In the genomic region with DNA sequence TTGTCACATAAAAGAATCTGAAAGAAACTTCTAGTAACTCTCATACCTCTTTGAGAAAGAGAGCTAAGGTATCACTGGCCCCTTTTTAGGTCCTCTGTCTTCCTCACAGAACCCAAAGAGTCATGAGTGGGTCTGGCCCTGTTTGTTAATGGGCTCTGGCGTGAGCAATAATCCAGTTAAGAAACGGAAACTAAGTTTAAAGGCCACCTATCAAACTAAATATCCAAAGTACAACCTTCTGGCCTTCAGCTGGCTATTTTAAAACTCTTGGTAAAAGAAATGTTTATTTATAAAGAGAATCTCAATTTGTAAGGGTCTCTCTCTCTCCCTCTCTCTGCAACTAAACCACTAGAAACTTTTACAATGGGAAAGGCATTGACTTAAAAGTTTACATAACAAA, we compare ENCODE assay signal across 2 cellular contexts.
TF ChIP-seq lines count a peak whose summit lies in the region.

No MANE protein-coding gene starts in this region.

TF ChIP-seq in liver, 16 proteins besides CTCF, POLR2A, EP300 and RAD21 (continued from another document):
- TF ChIP-seq, protein P1, sequence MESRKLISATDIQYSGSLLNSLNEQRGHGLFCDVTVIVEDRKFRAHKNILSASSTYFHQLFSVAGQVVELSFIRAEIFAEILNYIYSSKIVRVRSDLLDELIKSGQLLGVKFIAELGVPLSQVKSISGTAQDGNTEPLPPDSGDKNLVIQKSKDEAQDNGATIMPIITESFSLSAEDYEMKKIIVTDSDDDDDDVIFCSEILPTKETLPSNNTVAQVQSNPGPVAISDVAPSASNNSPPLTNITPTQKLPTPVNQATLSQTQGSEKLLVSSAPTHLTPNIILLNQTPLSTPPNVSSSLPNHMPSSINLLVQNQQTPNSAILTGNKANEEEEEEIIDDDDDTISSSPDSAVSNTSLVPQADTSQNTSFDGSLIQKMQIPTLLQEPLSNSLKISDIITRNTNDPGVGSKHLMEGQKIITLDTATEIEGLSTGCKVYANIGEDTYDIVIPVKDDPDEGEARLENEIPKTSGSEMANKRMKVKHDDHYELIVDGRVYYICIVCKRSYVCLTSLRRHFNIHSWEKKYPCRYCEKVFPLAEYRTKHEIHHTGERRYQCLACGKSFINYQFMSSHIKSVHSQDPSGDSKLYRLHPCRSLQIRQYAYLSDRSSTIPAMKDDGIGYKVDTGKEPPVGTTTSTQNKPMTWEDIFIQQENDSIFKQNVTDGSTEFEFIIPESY (IDR thresholded peaks at IDR 0.05): no peak
- TF ChIP-seq RXRA (IDR thresholded peaks at IDR 0.05) (peak; percentile 7 to 37), YY1 (IDR thresholded peaks at IDR 0.05) (peak; percentile 18), NR2F2 (IDR thresholded peaks at IDR 0.05) (no peak), JUND (IDR thresholded peaks at IDR 0.05) (peak in 1 of 2 donors; percentile 33), HNF4G (IDR thresholded peaks at IDR 0.05) (peak; percentile 32)

TF ChIP-seq in HepG2, 621 proteins besides CTCF, POLR2A, EP300 and RAD21 (continued from another document):
- TF ChIP-seq, protein P2, sequence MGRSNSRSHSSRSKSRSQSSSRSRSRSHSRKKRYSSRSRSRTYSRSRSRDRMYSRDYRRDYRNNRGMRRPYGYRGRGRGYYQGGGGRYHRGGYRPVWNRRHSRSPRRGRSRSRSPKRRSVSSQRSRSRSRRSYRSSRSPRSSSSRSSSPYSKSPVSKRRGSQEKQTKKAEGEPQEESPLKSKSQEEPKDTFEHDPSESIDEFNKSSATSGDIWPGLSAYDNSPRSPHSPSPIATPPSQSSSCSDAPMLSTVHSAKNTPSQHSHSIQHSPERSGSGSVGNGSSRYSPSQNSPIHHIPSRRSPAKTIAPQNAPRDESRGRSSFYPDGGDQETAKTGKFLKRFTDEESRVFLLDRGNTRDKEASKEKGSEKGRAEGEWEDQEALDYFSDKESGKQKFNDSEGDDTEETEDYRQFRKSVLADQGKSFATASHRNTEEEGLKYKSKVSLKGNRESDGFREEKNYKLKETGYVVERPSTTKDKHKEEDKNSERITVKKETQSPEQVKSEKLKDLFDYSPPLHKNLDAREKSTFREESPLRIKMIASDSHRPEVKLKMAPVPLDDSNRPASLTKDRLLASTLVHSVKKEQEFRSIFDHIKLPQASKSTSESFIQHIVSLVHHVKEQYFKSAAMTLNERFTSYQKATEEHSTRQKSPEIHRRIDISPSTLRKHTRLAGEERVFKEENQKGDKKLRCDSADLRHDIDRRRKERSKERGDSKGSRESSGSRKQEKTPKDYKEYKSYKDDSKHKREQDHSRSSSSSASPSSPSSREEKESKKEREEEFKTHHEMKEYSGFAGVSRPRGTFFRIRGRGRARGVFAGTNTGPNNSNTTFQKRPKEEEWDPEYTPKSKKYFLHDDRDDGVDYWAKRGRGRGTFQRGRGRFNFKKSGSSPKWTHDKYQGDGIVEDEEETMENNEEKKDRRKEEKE (IDR thresholded peaks at IDR 0.05): no peak
- TF ChIP-seq, protein P3, sequence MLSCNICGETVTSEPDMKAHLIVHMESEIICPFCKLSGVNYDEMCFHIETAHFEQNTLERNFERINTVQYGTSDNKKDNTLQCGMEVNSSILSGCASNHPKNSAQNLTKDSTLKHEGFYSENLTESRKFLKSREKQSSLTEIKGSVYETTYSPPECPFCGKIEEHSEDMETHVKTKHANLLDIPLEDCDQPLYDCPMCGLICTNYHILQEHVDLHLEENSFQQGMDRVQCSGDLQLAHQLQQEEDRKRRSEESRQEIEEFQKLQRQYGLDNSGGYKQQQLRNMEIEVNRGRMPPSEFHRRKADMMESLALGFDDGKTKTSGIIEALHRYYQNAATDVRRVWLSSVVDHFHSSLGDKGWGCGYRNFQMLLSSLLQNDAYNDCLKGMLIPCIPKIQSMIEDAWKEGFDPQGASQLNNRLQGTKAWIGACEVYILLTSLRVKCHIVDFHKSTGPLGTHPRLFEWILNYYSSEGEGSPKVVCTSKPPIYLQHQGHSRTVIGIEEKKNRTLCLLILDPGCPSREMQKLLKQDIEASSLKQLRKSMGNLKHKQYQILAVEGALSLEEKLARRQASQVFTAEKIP (CRISPR knock-in tag; IDR thresholded peaks at IDR 0.05; ENCODE audit: borderline replicate concordance): no peak
- TF ChIP-seq MTF1 (CRISPR knock-in tag; IDR thresholded peaks at IDR 0.05): no peak
TF ChIP-seq in HepG2: peak in this region for 0.
